In genomic region chr5:83724001-83724400, GRCh38 we compare ENCODE assay signal across 1 cellular context.
A peak's percentile ranks its signal among the peaks of the same experiment; 100 is the strongest.
TF ChIP-seq lines count a peak whose summit lies in the region.

No MANE protein-coding gene starts in this region.

TF ChIP-seq in HepG2, 621 proteins besides CTCF, POLR2A, EP300 and RAD21 (continued from another document and continues in another):
- TF ChIP-seq, protein P1, sequence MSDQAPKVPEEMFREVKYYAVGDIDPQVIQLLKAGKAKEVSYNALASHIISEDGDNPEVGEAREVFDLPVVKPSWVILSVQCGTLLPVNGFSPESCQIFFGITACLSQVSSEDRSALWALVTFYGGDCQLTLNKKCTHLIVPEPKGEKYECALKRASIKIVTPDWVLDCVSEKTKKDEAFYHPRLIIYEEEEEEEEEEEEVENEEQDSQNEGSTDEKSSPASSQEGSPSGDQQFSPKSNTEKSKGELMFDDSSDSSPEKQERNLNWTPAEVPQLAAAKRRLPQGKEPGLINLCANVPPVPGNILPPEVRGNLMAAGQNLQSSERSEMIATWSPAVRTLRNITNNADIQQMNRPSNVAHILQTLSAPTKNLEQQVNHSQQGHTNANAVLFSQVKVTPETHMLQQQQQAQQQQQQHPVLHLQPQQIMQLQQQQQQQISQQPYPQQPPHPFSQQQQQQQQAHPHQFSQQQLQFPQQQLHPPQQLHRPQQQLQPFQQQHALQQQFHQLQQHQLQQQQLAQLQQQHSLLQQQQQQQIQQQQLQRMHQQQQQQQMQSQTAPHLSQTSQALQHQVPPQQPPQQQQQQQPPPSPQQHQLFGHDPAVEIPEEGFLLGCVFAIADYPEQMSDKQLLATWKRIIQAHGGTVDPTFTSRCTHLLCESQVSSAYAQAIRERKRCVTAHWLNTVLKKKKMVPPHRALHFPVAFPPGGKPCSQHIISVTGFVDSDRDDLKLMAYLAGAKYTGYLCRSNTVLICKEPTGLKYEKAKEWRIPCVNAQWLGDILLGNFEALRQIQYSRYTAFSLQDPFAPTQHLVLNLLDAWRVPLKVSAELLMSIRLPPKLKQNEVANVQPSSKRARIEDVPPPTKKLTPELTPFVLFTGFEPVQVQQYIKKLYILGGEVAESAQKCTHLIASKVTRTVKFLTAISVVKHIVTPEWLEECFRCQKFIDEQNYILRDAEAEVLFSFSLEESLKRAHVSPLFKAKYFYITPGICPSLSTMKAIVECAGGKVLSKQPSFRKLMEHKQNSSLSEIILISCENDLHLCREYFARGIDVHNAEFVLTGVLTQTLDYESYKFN (CRISPR knock-in tag; conservative IDR thresholded peaks at IDR 0.05) = peak; percentile 64
- TF ChIP-seq GLMP (CRISPR knock-in tag; IDR thresholded peaks at IDR 0.05; ENCODE audit: borderline replicate concordance) (no peak), SAFB2 (CRISPR knock-in tag; IDR thresholded peaks at IDR 0.05; ENCODE audit: borderline replicate concordance, low read depth) (no peak), SKI (IDR thresholded peaks at IDR 0.05; ENCODE audit: partially characterized antibody) (no peak), SETDB1 (CRISPR knock-in tag; IDR thresholded peaks at IDR 0.05; ENCODE audit: borderline replicate concordance) (no peak), FOSL2 (CRISPR knock-in tag; IDR thresholded peaks at IDR 0.05) (0 out of 2 replicates have a peak, but pooled peaks have one; percentile 22), ZNF83 (CRISPR knock-in tag; IDR thresholded peaks at IDR 0.05; ENCODE audit: borderline replicate concordance) (no peak), U2AF1 (optimal IDR thresholded peaks at IDR 0.05; ENCODE audit: low read depth, low read length) (no peak), CHD4 (IDR thresholded peaks at IDR 0.05; ENCODE audit: borderline replicate concordance, low read length) (no peak), KLF13 (CRISPR knock-in tag; IDR thresholded peaks at IDR 0.05) (no peak), DMAP1 (CRISPR knock-in tag; IDR thresholded peaks at IDR 0.05) (no peak), ELF1 (CRISPR knock-in tag; IDR thresholded peaks at IDR 0.05) (no peak), CREB1 (IDR thresholded peaks at IDR 0.05) (no peak), CREB1 (CRISPR knock-in tag; IDR thresholded peaks at IDR 0.05) (no peak), ZNF33B (CRISPR knock-in tag; IDR thresholded peaks at IDR 0.05) (no peak), SRF (IDR thresholded peaks at IDR 0.05; ENCODE audit: low read depth, low read length) (peak; percentile 78), SNAPC4 (CRISPR knock-in tag; IDR thresholded peaks at IDR 0.05) (no peak), RBAK (CRISPR knock-in tag; IDR thresholded peaks at IDR 0.05) (no peak), ZNF788 (CRISPR knock-in tag; IDR thresholded peaks at IDR 0.05; ENCODE audit: borderline replicate concordance) (no peak), FOXA1 (IDR thresholded peaks at IDR 0.05) (no peak), FOXA1 (CRISPR knock-in tag; IDR thresholded peaks at IDR 0.05) (peak; percentile 49; the same call in 1 of the 2 replicates), XBP1 (CRISPR knock-in tag; IDR thresholded peaks at IDR 0.05) (0 out of 2 replicates have a peak, but pooled peaks have one; percentile 52), ZNF296 (CRISPR knock-in tag; conservative IDR thresholded peaks at IDR 0.05) (no peak), FLYWCH1 (CRISPR knock-in tag; IDR thresholded peaks at IDR 0.05) (no peak), AHDC1 (CRISPR knock-in tag; IDR thresholded peaks at IDR 0.05; ENCODE audit: borderline replicate concordance) (peak; percentile 56; the same call in 1 of the 2 replicates), NR2C2 (CRISPR knock-in tag; IDR thresholded peaks at IDR 0.05; ENCODE audit: borderline replicate concordance) (peak; percentile 84), PAWR (CRISPR knock-in tag; IDR thresholded peaks at IDR 0.05; ENCODE audit: borderline replicate concordance) (no peak), PLRG1 (conservative IDR thresholded peaks at IDR 0.05) (no peak), FOXM1 (CRISPR knock-in tag; IDR thresholded peaks at IDR 0.05) (no peak), ZNF501 (CRISPR knock-in tag; IDR thresholded peaks at IDR 0.05) (no peak), NKX3-1 (CRISPR knock-in tag; IDR thresholded peaks at IDR 0.05) (no peak), THYN1 (CRISPR knock-in tag; IDR thresholded peaks at IDR 0.05; ENCODE audit: borderline replicate concordance, low read depth) (no peak), RXRB (CRISPR knock-in tag; IDR thresholded peaks at IDR 0.05; ENCODE audit: borderline replicate concordance) (peak; percentile 69; the same call in 1 of the 2 replicates), ZHX1 (CRISPR knock-in tag; IDR thresholded peaks at IDR 0.05; ENCODE audit: low read depth) (no peak)
- TF ChIP-seq, protein P2, sequence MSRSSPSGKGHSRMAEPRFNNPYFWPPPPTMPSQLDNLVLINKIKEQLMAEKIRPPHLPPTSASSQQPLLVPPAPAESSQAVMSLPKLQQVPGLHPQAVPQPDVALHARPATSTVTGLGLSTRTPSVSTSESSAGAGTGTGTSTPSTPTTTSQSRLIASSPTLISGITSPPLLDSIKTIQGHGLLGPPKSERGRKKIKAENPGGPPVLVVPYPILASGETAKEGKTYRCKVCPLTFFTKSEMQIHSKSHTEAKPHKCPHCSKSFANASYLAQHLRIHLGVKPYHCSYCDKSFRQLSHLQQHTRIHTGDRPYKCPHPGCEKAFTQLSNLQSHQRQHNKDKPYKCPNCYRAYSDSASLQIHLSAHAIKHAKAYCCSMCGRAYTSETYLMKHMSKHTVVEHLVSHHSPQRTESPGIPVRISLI (CRISPR knock-in tag; IDR thresholded peaks at IDR 0.05; ENCODE audit: borderline replicate concordance) = no peak
- TF ChIP-seq, protein P3, sequence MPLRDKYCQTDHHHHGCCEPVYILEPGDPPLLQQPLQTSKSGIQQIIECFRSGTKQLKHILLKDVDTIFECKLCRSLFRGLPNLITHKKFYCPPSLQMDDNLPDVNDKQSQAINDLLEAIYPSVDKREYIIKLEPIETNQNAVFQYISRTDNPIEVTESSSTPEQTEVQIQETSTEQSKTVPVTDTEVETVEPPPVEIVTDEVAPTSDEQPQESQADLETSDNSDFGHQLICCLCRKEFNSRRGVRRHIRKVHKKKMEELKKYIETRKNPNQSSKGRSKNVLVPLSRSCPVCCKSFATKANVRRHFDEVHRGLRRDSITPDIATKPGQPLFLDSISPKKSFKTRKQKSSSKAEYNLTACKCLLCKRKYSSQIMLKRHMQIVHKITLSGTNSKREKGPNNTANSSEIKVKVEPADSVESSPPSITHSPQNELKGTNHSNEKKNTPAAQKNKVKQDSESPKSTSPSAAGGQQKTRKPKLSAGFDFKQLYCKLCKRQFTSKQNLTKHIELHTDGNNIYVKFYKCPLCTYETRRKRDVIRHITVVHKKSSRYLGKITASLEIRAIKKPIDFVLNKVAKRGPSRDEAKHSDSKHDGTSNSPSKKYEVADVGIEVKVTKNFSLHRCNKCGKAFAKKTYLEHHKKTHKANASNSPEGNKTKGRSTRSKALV (CRISPR knock-in tag; IDR thresholded peaks at IDR 0.05) = no peak
- TF ChIP-seq, protein P4, sequence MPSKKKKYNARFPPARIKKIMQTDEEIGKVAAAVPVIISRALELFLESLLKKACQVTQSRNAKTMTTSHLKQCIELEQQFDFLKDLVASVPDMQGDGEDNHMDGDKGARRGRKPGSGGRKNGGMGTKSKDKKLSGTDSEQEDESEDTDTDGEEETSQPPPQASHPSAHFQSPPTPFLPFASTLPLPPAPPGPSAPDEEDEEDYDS (CRISPR knock-in tag; IDR thresholded peaks at IDR 0.05) = 0 out of 2 replicates have a peak, but pooled peaks have one; percentile 22
- TF ChIP-seq, protein P5, sequence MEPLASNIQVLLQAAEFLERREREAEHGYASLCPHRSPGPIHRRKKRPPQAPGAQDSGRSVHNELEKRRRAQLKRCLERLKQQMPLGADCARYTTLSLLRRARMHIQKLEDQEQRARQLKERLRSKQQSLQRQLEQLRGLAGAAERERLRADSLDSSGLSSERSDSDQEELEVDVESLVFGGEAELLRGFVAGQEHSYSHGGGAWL (CRISPR knock-in tag; IDR thresholded peaks at IDR 0.05) = no peak
